Comparison of ENCODE assay signal across 11 cellular contexts in the genomic region with DNA sequence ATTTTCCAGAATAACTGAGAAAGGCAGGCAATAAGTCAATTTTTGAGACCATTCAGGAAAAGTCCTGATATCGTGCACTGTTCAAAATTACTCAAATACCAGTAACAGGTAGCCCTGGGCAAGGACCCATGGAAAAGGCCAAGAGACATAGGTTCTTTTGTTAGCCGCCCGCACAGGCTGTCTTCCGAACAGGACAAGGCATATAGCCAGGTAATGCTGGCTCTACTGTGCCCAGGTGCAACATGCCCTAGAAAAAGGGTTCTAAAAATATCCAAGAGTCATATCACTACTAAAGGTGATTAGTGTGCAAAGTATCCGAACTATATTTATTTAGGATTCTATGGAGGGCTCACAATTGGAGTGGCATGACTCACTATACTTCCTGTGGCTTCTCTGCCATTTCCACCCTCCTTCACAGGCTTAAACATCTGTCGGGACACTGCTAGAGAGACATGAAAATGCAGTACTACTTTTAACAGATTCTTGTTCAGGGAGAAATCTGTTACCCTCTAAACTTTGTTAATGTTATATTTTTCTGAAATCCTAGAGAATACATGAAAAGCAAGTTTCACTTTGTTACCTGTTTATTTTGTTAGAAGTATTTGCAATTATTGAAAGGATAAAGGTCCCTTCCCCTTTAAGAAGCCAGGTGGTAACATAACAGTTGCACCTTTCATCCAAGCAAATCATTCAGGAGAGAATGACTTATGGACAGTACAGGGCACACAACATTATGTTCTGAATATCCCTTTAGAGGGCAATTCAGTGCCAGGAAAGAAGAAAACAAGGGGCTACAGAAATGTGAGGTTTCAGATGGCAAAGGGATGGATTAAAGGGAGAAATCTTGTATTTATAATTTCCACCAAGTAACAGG.
DNase-seq lines count a peak whose midpoint lies in the region; ATAC-seq, FAIRE-seq and TF ChIP-seq lines count a peak whose summit lies in the region.
"Had no signal": no experiment of that assay in that cellular context is flagged by ENCODE, and none has a peak within 500 bp of the region (broad histone marks: within the 10 kb centered on the region; RNA-seq: fewer than 3 reads in every experiment).

No MANE protein-coding gene starts in this region.

- peak overlapping the region; percentile 73 for H3K27ac Mint-ChIP-seq in chondrocyte (ENCODE audit: unreplicated experiment)

- H3K27me3 Mint-ChIP-seq in chondrocyte (ENCODE audit: low read depth) = no peaks in the 10 kb centered on the region

- peak; percentile 14 for DNase-seq in NCI-H446 treated with DMSO at 0.1 percent for 48 hours (lab: John Stamatoyannopoulos, UW)
- no peak for DNase-seq in NCI-H446 (lab: John Stamatoyannopoulos, UW)
- peak; percentile 71 for DNase-seq in NCI-H774 (lab: John Stamatoyannopoulos, UW)
- no peak for DNase-seq in chondrocyte (ENCODE audit: low spot score)
- peak; percentile 52 for DNase-seq in urothelium cell line (ENCODE audit: low spot score)
- DNase-seq in cerebellar nuclear complex (lab: John Stamatoyannopoulos, UW) = no peak
- no peak for DNase-seq in NCI-H1930 (lab: John Stamatoyannopoulos, UW)
- DNase-seq: activated naive CD4-positive, alpha-beta T cell treated with anti-CD3 and anti-CD28 coated beads, Interleukin-2, amount 50 U/mL, for 16 hours; left cardiac atrium; stimulated activated CD4-positive, alpha-beta T cell treated with anti-CD3 and anti-CD28 coated beads, Interleukin-12 subunit alpha, Interleukin-12 subunit beta, amount 100 ng/mL, for 4 hours had no signal

- TF ChIP-seq CTCF in chondrocyte (IDR thresholded peaks at IDR 0.05) = no peak

- peaks cover 5% of the 10 kb centered on the region for H3K36me3 Mint-ChIP-seq in chondrocyte (ENCODE audit: low read depth)

- no peak overlapping the region for H3K4me3 Mint-ChIP-seq in chondrocyte (ENCODE audit: unreplicated experiment)

- ATAC-seq in HG03097 (IDR thresholded peaks at IDR 0.05; ENCODE audit: low FRiP score, unreplicated experiment) = no peak
- ATAC-seq: left cardiac atrium had no signal

- H3K4me1 Mint-ChIP-seq in chondrocyte (ENCODE audit: low read depth) = peaks cover 91% of the 10 kb centered on the region

- FAIRE-seq in urothelium cell line (lab: Jason Lieb, UNC) = peak; percentile 46

- peaks cover 8% of the 10 kb centered on the region for H3K9me3 Mint-ChIP-seq in chondrocyte (ENCODE audit: low read depth)

Comparison
In these comparisons a context has a peak if more than half of its experiments do, and no peak if none do; other contexts are left out.
1. DNase-seq: peak in NCI-H446 treated with DMSO at 0.1 percent for 48 hours (single experiment), NCI-H774 (single experiment) and urothelium cell line (single experiment); none in NCI-H446 (0 of 2), chondrocyte (single experiment), cerebellar nuclear complex (0 of 2) and NCI-H1930 (0 of 2).